In the genomic region with DNA sequence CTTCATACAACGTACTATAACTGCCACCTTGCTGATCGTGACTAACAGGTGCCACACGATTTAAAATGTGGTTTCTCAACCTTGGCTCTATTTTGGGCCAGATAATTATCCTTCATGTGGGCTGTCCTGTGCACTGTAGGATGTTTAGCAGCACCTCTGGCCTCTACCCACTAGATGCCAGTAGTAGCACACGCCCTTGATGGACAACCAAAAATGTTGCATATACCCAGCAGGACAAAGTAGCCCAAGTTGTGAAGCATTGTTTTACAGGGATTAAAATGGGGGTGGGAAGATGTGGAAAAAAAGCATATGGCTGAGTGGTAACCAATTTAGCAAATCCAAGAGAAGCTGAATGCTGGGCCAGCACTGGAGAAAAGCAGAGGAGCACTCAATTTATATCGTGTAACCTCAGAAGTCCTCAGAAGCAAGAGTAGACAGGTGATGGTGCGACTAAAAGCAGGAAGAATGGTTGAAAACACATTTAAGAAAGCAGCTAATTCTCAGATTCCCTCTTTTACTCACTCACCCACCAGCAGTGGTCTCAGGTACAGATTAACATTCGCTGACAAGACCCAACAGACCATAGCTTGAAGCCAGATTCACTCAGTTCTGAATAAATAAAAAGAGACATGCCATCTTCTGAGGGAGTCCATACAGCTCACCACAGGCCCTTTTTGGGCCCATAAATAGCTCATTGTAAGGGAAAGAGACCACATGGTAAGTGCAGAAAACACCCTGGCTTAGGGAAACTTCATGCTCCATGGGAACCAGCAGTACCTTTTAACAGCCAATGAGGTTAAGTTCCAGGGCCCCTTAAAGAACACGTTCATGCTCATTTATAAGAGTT, we compare ENCODE assay signal across 8 cellular contexts. TPM values are rescaled to one million over a fixed set of nuclear protein-coding genes. Genes with fewer than 3 reads are reported as not detected.
DNase-seq lines count a peak whose midpoint lies in the region; ATAC-seq and TF ChIP-seq lines count a peak whose summit lies in the region.

No MANE protein-coding gene starts in this region.

- H3K27me3 ChIP-seq in CD8-positive, alpha-beta memory T cell (ENCODE audit: insufficient read depth, low read length, poor library complexity, severe bottlenecking) = no peaks in the 10 kb centered on the region
- no peaks in the 10 kb centered on the region for H3K27me3 ChIP-seq in endodermal cell (ENCODE audit: control insufficient read depth, insufficient read depth, low read length, poor library complexity, severe bottlenecking)
- H3K27me3 ChIP-seq in vagina = no peaks in the 10 kb centered on the region

- no peaks in the 10 kb centered on the region for H3K9me3 ChIP-seq in CD8-positive, alpha-beta memory T cell (ENCODE audit: low read length)
- no peaks in the 10 kb centered on the region for H3K9me3 ChIP-seq in endodermal cell (ENCODE audit: control insufficient read depth, low read length)
- no peaks in the 10 kb centered on the region for H3K9me3 ChIP-seq in vagina

- peak; percentile 4 to 66 (median 42) for DNase-seq in CD8-positive, alpha-beta memory T cell
- DNase-seq in LNCaP clone FGC (ENCODE audit: low read depth) = no peak
- DNase-seq in activated CD4-positive, alpha-beta T cell treated with anti-CD3 and anti-CD28 coated beads, Interleukin-2, amount 50 U/mL, for 24 hours (ENCODE audit: low read depth in 1 of 2, low spot score in 1 of 2) = peak; percentile 9 to 40
- DNase-seq in endodermal cell = peak; percentile 70
- DNase-seq in natural killer cell treated with Interleukin-12 subunit alpha and Interleukin-12 subunit beta and Interleukin-15 and Interleukin-18, amount 100 ng/mL, for 72 hours (ENCODE audit: low spot score) = peak; percentile 61
- no peak for DNase-seq in vagina (ENCODE audit: extremely low spot score in 2 of 2)
- no peak for DNase-seq in GM19238 (ENCODE audit: insufficient read length, low spot score)

- no peaks in the 10 kb centered on the region for H3K27me3 Mint-ChIP-seq in CD8-positive, alpha-beta memory T cell
- H3K27me3 Mint-ChIP-seq in endodermal cell (ENCODE audit: insufficient read depth) = no peaks in the 10 kb centered on the region
- H3K27me3 Mint-ChIP-seq in natural killer cell treated with Interleukin-12 subunit alpha and Interleukin-12 subunit beta and Interleukin-15 and Interleukin-18, amount 100 ng/mL, for 72 hours = no peaks in the 10 kb centered on the region

- intact Hi-C loops in vagina (cut with DNase I) = no loop called here

- H3K4me1 ChIP-seq in CD8-positive, alpha-beta memory T cell (ENCODE audit: insufficient read depth, low read length) = peaks cover 4% of the 10 kb centered on the region
- H3K4me1 ChIP-seq in endodermal cell (ENCODE audit: control insufficient read depth, insufficient read depth, low read length) (no peaks in the 10 kb centered on the region), vagina (no peaks in the 10 kb centered on the region)

- H3K9ac ChIP-seq in endodermal cell (ENCODE audit: extremely low read depth, low read length, poor library complexity, severe bottlenecking) = no peak overlapping the region

- H3K36me3 Mint-ChIP-seq in CD8-positive, alpha-beta memory T cell = no peaks in the 10 kb centered on the region
- peaks cover 13% of the 10 kb centered on the region for H3K36me3 Mint-ChIP-seq in endodermal cell (ENCODE audit: low read depth)
- no peaks in the 10 kb centered on the region for H3K36me3 Mint-ChIP-seq in natural killer cell treated with Interleukin-12 subunit alpha and Interleukin-12 subunit beta and Interleukin-15 and Interleukin-18, amount 100 ng/mL, for 72 hours

- no peaks in the 10 kb centered on the region for H3K36me3 ChIP-seq in CD8-positive, alpha-beta memory T cell (ENCODE audit: insufficient read depth, low read length)
- H3K36me3 ChIP-seq in endodermal cell (ENCODE audit: control insufficient read depth, insufficient read depth, low read length) = peaks cover 18% of the 10 kb centered on the region
- H3K36me3 ChIP-seq in vagina = peaks cover 0 to 6% of the 10 kb centered on the region in 2 donors

- peak; percentile 56 for ATAC-seq in GM19452 (IDR thresholded peaks at IDR 0.05; ENCODE audit: unreplicated experiment)
- peak; percentile 64 to 75 for ATAC-seq in natural killer cell treated with Interleukin-12 subunit alpha and Interleukin-12 subunit beta and Interleukin-15 and Interleukin-18, amount 100 ng/mL, for 72 hours

- H3K9me3 Mint-ChIP-seq in CD8-positive, alpha-beta memory T cell = no peaks in the 10 kb centered on the region
- H3K9me3 Mint-ChIP-seq in endodermal cell = no peaks in the 10 kb centered on the region
- no peaks in the 10 kb centered on the region for H3K9me3 Mint-ChIP-seq in natural killer cell treated with Interleukin-12 subunit alpha and Interleukin-12 subunit beta and Interleukin-15 and Interleukin-18, amount 100 ng/mL, for 72 hours

- CTCF ChIA-PET in CD8-positive, alpha-beta memory T cell (lab: Charles Lee) = interaction anchor here (0.7 to 4.2 kb wide), 13 partner anchors 10 to 477 kb away, joined by 3 to 37 read pairs (median 3); no protein-coding TSS in a partner anchor

- H3K4me3 ChIP-seq in CD8-positive, alpha-beta memory T cell (ENCODE audit: low read length) = no peak overlapping the region
- no peak overlapping the region for H3K4me3 ChIP-seq in LNCaP clone FGC (ENCODE audit: low read depth, low read length)
- H3K4me3 ChIP-seq in endodermal cell (ENCODE audit: low read length) = no peak overlapping the region
- no peak overlapping the region for H3K4me3 ChIP-seq in vagina

- no peak overlapping the region for H3K27ac ChIP-seq in CD8-positive, alpha-beta memory T cell (ENCODE audit: low read depth, low read length)
- H3K27ac ChIP-seq in endodermal cell (ENCODE audit: low read depth, low read length) = peak overlapping the region; percentile 10
- H3K27ac ChIP-seq in vagina = no peak overlapping the region

- no peak overlapping the region for H3K4me3 Mint-ChIP-seq in CD8-positive, alpha-beta memory T cell
- H3K4me3 Mint-ChIP-seq in endodermal cell = no peak overlapping the region
- H3K4me3 Mint-ChIP-seq in natural killer cell treated with Interleukin-12 subunit alpha and Interleukin-12 subunit beta and Interleukin-15 and Interleukin-18, amount 100 ng/mL, for 72 hours = no peak overlapping the region

- TF ChIP-seq CTCF in LNCaP clone FGC (IDR thresholded peaks at IDR 0.05; ENCODE audit: control insufficient read depth, extremely low read depth, insufficient read depth) = peak; percentile 93
- TF ChIP-seq CTCF in endodermal cell (conservative IDR thresholded peaks at IDR 0.05) = peak; percentile 82
- TF ChIP-seq CTCF in vagina (IDR thresholded peaks at IDR 0.05) = peak in 2 of 3 experiments; percentile 36 to 37

- TF ChIP-seq POLR2A in vagina (IDR thresholded peaks at IDR 0.05) = no peak

- peaks cover 0 to 6% (median 5%) of the 10 kb centered on the region in 3 donors for H3K4me1 Mint-ChIP-seq in CD8-positive, alpha-beta memory T cell
- peaks cover 5% of the 10 kb centered on the region for H3K4me1 Mint-ChIP-seq in endodermal cell
- H3K4me1 Mint-ChIP-seq in natural killer cell treated with Interleukin-12 subunit alpha and Interleukin-12 subunit beta and Interleukin-15 and Interleukin-18, amount 100 ng/mL, for 72 hours (ENCODE audit: low read depth in 2 of 2) = no peaks in the 10 kb centered on the region

- POLR2A ChIA-PET in CD8-positive, alpha-beta memory T cell (lab: Charles Lee) = interaction anchor here (0.8 kb wide), 1 partner anchor 331 kb away, joined by 3 read pairs; no protein-coding TSS in a partner anchor

- peak overlapping the region in 1 of 8 donors; percentile 1 for H3K27ac Mint-ChIP-seq in CD8-positive, alpha-beta memory T cell
- H3K27ac Mint-ChIP-seq in endodermal cell = peak overlapping the region; percentile 72
- H3K27ac Mint-ChIP-seq in natural killer cell treated with Interleukin-12 subunit alpha and Interleukin-12 subunit beta and Interleukin-15 and Interleukin-18, amount 100 ng/mL, for 72 hours = no peak overlapping the region

- 80 to 84% methylated on average over 7 to 8 of the region's 8 CpGs for WGBS in endodermal cell (ENCODE audit: insufficient coverage in 1 of 2, insufficient read length in 1 of 2), 2 experiments

RNA-seq across cellular contexts. Expression of a gene that starts 50.6 kb away (rescaled TPM):
- 1 to 10 TPM; 2.8 to 3.5 TPM for total RNA-seq in CD8-positive, alpha-beta memory T cell
- polyA plus RNA-seq in CD8-positive, alpha-beta memory T cell = not detected
- total RNA-seq in endodermal cell = 10 to 100 TPM; 23.5 to 24.6 TPM
- polyA plus RNA-seq in endodermal cell (2013, experiment 1 of 2) = 19.1 TPM
- 20.1 TPM for polyA plus RNA-seq in endodermal cell (2013, experiment 2 of 2)
- 1 to 10 TPM in 1 of 2 donors, under 1 TPM in 1; 0.92 to 1.0 TPM for total RNA-seq in natural killer cell treated with Interleukin-12 subunit alpha and Interleukin-12 subunit beta and Interleukin-15 and Interleukin-18, amount 100 ng/mL, for 72 hours
- total RNA-seq in vagina = 22.6 TPM

Comparison
In these comparisons a context has a peak if more than half of its experiments do, and no peak if none do; other contexts are left out.
1. DNase-seq: peak in CD8-positive, alpha-beta memory T cell (5 of 5), activated CD4-positive, alpha-beta T cell treated with anti-CD3 and anti-CD28 coated beads, Interleukin-2, amount 50 U/mL, for 24 hours (2 of 2), endodermal cell (single experiment) and natural killer cell treated with Interleukin-12 subunit alpha and Interleukin-12 subunit beta and Interleukin-15 and Interleukin-18, amount 100 ng/mL, for 72 hours (single experiment); none in LNCaP clone FGC (single experiment), vagina (0 of 2) and GM19238 (single experiment).
2. CTCF ChIP-seq: peak in every context shown above with its lines; median percentile 93 in LNCaP clone FGC; 82 in endodermal cell; 36 in vagina.